Comparison of ENCODE assay signal across 8 cellular contexts in genomic region chr14:88384653-88385205, GRCh38. TPM values are rescaled to one million over a fixed set of nuclear protein-coding genes. Genes with fewer than 3 reads are reported as not detected.
DNase-seq lines count a peak whose midpoint lies in the region; ATAC-seq and TF ChIP-seq lines count a peak whose summit lies in the region.

No MANE protein-coding gene starts in this region.

- ATAC-seq in GM21367 (IDR thresholded peaks at IDR 0.05; ENCODE audit: unreplicated experiment) (no peak), HG02763 (IDR thresholded peaks at IDR 0.05; ENCODE audit: unreplicated experiment) (no peak)

- H3K4me3 ChIP-seq in SJCRH30 (peak overlapping the region; percentile 71), neutrophil (ENCODE audit: low read depth in 1 of 2, low read length in 1 of 2) (peak overlapping the region; percentile 70 to 79)

- H3K27ac ChIP-seq in SJCRH30, result no peak overlapping the region
- no peak overlapping the region for H3K27ac ChIP-seq in neutrophil

- DNase-seq in GM13976 (ENCODE audit: low spot score) (peak; percentile 3), SJCRH30 (peak in 1 of 2 experiments; percentile 7), erythroblast (lab: John Stamatoyannopoulos, UW) (peak; percentile 14 to 33), COLO668 (lab: John Stamatoyannopoulos, UW; ENCODE audit: unreplicated experiment) (no peak), dermis blood vessel endothelial cell (no peak)

- no peak for TF ChIP-seq CTCF in GM13976 (IDR thresholded peaks at IDR 0.05; ENCODE audit: borderline replicate concordance, control extremely low read depth, extremely low read depth, insufficient read depth, missing control alignments)
- no peak for TF ChIP-seq CTCF in neutrophil (IDR thresholded peaks at IDR 0.05)

- in situ Hi-C loops in GM13976 (cut with MboI; ENCODE audit: low sequenced_read_pairs, unreplicated experiment), result no loop called here

- no peak for TF ChIP-seq POLR2A in erythroblast (IDR thresholded peaks at IDR 0.05; ENCODE audit: low read length)

- H3K9me3 ChIP-seq in SJCRH30 (replicated peaks) (no peaks in the 10 kb centered on the region), neutrophil (no peaks in the 10 kb centered on the region)

- H3K4me1 ChIP-seq in SJCRH30 (no peaks in the 10 kb centered on the region), neutrophil (ENCODE audit: control insufficient read depth in 1 of 2, insufficient read depth in 1 of 2, low read depth in 1 of 2, low read length in 1 of 2) (peaks cover 7 to 13% of the 10 kb centered on the region in 2 experiments)

- H3K36me3 ChIP-seq in SJCRH30 (no peaks in the 10 kb centered on the region), neutrophil (no peaks in the 10 kb centered on the region)

- H3K27me3 ChIP-seq in SJCRH30 (no peaks in the 10 kb centered on the region), neutrophil (peaks cover 35% of the 10 kb centered on the region)

RNA-seq across cellular contexts. Expression of gene SPATA7, which starts 0.7 kb away (rescaled TPM):
- 5.2 and 6.0 TPM in 2 replicates for total RNA-seq in SJCRH30 (2014; rRNA removed; shearing (Covaris generic))
- total RNA-seq in dermis blood vessel endothelial cell, result 8.0 and 8.8 TPM in 2 replicates

Comparison
In these comparisons a context has a peak if more than half of its experiments do, and no peak if none do; other contexts are left out.
1. DNase-seq: peak in GM13976 (single experiment) and erythroblast (2 of 2); none in COLO668 (single experiment) and dermis blood vessel endothelial cell (single experiment).